ENCODE assay signal across 8 cellular contexts in genomic region chr10:26755443-26755903, GRCh38. TPM values are rescaled to one million over a fixed set of nuclear protein-coding genes. Genes with fewer than 3 reads are reported as not detected.
DNase-seq lines count a peak whose midpoint lies in the region; ATAC-seq and TF ChIP-seq lines count a peak whose summit lies in the region.

No MANE protein-coding gene starts in this region.

- 71% methylated on average over 3 to 4 of the region's 4 CpGs for WGBS in transverse colon (ENCODE audit: low coverage in 1 of 2), 2 donors

- peaks cover 24% of the 10 kb centered on the region for H3K4me1 Mint-ChIP-seq in activated T-helper 1 cell treated with anti-CD3 and anti-CD28 coated beads, Interleukin-12 subunit alpha, Interleukin-12 subunit beta, Interleukin-2, Interleukin-4 antibody, amounts not matched to agents 30 ng/mL and 10 ng/mL and 1 ng/mL, durations not matched to agents 14 hours and 24 hours and 36 hours (ENCODE audit: low read depth)
- H3K4me1 Mint-ChIP-seq in neural crest cell, result peaks cover 10% of the 10 kb centered on the region

- peaks cover 34% of the 10 kb centered on the region for H3K36me3 Mint-ChIP-seq in activated T-helper 1 cell treated with anti-CD3 and anti-CD28 coated beads, Interleukin-12 subunit alpha, Interleukin-12 subunit beta, Interleukin-2, Interleukin-4 antibody, amounts not matched to agents 30 ng/mL and 10 ng/mL and 1 ng/mL, durations not matched to agents 14 hours and 24 hours and 36 hours (ENCODE audit: low read depth)
- H3K36me3 Mint-ChIP-seq in neural crest cell (ENCODE audit: low read depth), result peaks cover 3% of the 10 kb centered on the region

- no peak for TF ChIP-seq POLR2A in transverse colon (IDR thresholded peaks at IDR 0.05)

- DNase-seq in DMS53 (lab: John Stamatoyannopoulos, UW) (peak; percentile 57), neural crest cell (ENCODE audit: low read depth, low spot score) (no peak), transverse colon (no peak), NCI-H345 treated with DMSO at 0.1 percent for 48 hours (lab: John Stamatoyannopoulos, UW; ENCODE audit: unreplicated experiment) (no peak)
- no peak for DNase-seq in activated T-helper 1 cell treated with anti-CD3 and anti-CD28 coated beads, Interleukin-12 subunit alpha, Interleukin-12 subunit beta, Interleukin-2, Interleukin-4 antibody, amounts not matched to agents 30 ng/mL and 10 ng/mL and 1 ng/mL, durations not matched to agents 14 hours and 24 hours and 36 hours (ENCODE audit: low spot score)
- DNase-seq in activated T-cell treated with anti-CD3 and anti-CD28 coated beads, Interleukin-2, amount 50 U/mL, for 1 hour, result no peak

- H3K4me3 ChIP-seq in transverse colon, result no peak overlapping the region

- no peak for TF ChIP-seq EP300 in transverse colon (IDR thresholded peaks at IDR 0.05; ENCODE audit: low read depth)

- intact Hi-C loops in activated T-helper 1 cell treated with anti-CD3 and anti-CD28 coated beads, Interleukin-12 subunit alpha, Interleukin-12 subunit beta, Interleukin-2, Interleukin-4 antibody, amounts not matched to agents 30 ng/mL and 10 ng/mL and 1 ng/mL, durations not matched to agents 14 hours and 24 hours and 36 hours (cut with micrococcal nuclease), result loop anchor here (5.0 kb wide), 1 partner anchor 42 kb away; no protein-coding TSS in a partner anchor
- intact Hi-C loops in transverse colon (cut with DNase I; ENCODE audit: low total_unique reads), result no loop called here

- H3K4me1 ChIP-seq in transverse colon, result no peaks in the 10 kb centered on the region

- no peaks in the 10 kb centered on the region for H3K9me3 Mint-ChIP-seq in activated T-helper 1 cell treated with anti-CD3 and anti-CD28 coated beads, Interleukin-12 subunit alpha, Interleukin-12 subunit beta, Interleukin-2, Interleukin-4 antibody, amounts not matched to agents 30 ng/mL and 10 ng/mL and 1 ng/mL, durations not matched to agents 14 hours and 24 hours and 36 hours
- H3K9me3 Mint-ChIP-seq in neural crest cell, result no peaks in the 10 kb centered on the region

- H3K27ac Mint-ChIP-seq in activated T-helper 1 cell treated with anti-CD3 and anti-CD28 coated beads, Interleukin-12 subunit alpha, Interleukin-12 subunit beta, Interleukin-2, Interleukin-4 antibody, amounts not matched to agents 30 ng/mL and 10 ng/mL and 1 ng/mL, durations not matched to agents 14 hours and 24 hours and 36 hours, result peak overlapping the region; percentile 77
- peak overlapping the region; percentile 88 for H3K27ac Mint-ChIP-seq in neural crest cell (ENCODE audit: unreplicated experiment)

- in situ Hi-C loops in transverse colon (cut with MboI; ENCODE audit: low pct_ligation_motif_present in 1 of 4, low pct_unique_long_range_greater_than_20kb in 1 of 4, low sequenced_read_pairs in 3 of 4), result no loop called here

- H3K27ac ChIP-seq in transverse colon, result no peak overlapping the region

- H3K4me3 Mint-ChIP-seq in activated T-helper 1 cell treated with anti-CD3 and anti-CD28 coated beads, Interleukin-12 subunit alpha, Interleukin-12 subunit beta, Interleukin-2, Interleukin-4 antibody, amounts not matched to agents 30 ng/mL and 10 ng/mL and 1 ng/mL, durations not matched to agents 14 hours and 24 hours and 36 hours, result no peak overlapping the region
- no peak overlapping the region for H3K4me3 Mint-ChIP-seq in neural crest cell

- no peaks in the 10 kb centered on the region for H3K27me3 Mint-ChIP-seq in activated T-helper 1 cell treated with anti-CD3 and anti-CD28 coated beads, Interleukin-12 subunit alpha, Interleukin-12 subunit beta, Interleukin-2, Interleukin-4 antibody, amounts not matched to agents 30 ng/mL and 10 ng/mL and 1 ng/mL, durations not matched to agents 14 hours and 24 hours and 36 hours (ENCODE audit: insufficient read depth)
- H3K27me3 Mint-ChIP-seq in neural crest cell (ENCODE audit: low read depth), result no peaks in the 10 kb centered on the region

- H3K9me3 ChIP-seq in transverse colon, result no peaks in the 10 kb centered on the region

- TF ChIP-seq CTCF in neural crest cell (conservative IDR thresholded peaks at IDR 0.05), result no peak
- TF ChIP-seq CTCF in transverse colon (IDR thresholded peaks at IDR 0.05), result no peak

- no peaks in the 10 kb centered on the region for H3K27me3 ChIP-seq in transverse colon

- ATAC-seq in GM21381 (IDR thresholded peaks at IDR 0.05; ENCODE audit: unreplicated experiment), result peak; percentile 96
- ATAC-seq in HG03469 (IDR thresholded peaks at IDR 0.05; ENCODE audit: unreplicated experiment), result peak; percentile 87

- peaks cover 0 to 21% (median 0%) of the 10 kb centered on the region in 4 donors for H3K36me3 ChIP-seq in transverse colon

RNA-seq across cellular contexts. Expression of gene PDSS1, which starts 58.0 kb away (rescaled TPM):
- 39.3 and 43.1 TPM in 2 replicates for total RNA-seq in activated T-helper 1 cell treated with anti-CD3 and anti-CD28 coated beads, Interleukin-12 subunit alpha, Interleukin-12 subunit beta, Interleukin-2, Interleukin-4 antibody, amounts not matched to agents 30 ng/mL and 10 ng/mL and 1 ng/mL, durations not matched to agents 14 hours and 24 hours and 36 hours
- 15.3 and 16.7 TPM in 2 replicates for total RNA-seq in neural crest cell
- 10 to 100 TPM; 13.1 to 66.7 (median 23.8) TPM for total RNA-seq in transverse colon
